ENCODE assay signal across 22 cellular contexts in the genomic region with DNA sequence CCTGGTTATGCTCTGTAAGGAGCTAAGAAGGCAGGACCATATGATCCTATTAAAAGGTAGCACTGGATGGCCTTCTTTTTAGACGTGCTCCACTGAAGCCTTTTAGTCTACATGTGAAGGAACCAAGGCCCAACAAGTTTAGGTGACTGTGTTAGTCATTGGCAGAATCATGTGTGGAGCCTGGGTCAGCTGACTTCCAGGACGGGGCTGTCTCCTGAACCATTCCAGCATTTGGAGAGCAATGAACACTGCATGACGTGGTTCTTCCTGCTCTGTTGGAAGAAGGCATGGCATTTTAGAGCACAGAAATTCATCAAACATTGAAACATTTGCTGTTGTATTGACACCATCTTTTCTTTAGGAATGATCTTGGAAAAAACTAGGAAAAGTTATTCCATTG.
"Had no signal": no experiment of that assay in that cellular context is flagged by ENCODE, and none has a peak within 500 bp of the region (broad histone marks: within the 10 kb centered on the region; RNA-seq: fewer than 3 reads in every experiment).

No MANE protein-coding gene starts in this region.

- H3K4me1 ChIP-seq: esophagus muscularis mucosa, gastrocnemius medialis had no signal

- H3K36me3 ChIP-seq: brain microvascular endothelial cell had no signal

- H3K27ac ChIP-seq: brain microvascular endothelial cell, dorsolateral prefrontal cortex, esophagus muscularis mucosa, gastrocnemius medialis, heart right ventricle had no signal

- H3K27me3 Mint-ChIP-seq: activated B cell treated with CpG ODN at 0.5 μM for 24 hours; activated CD8-positive, alpha-beta T cell treated with anti-CD3 and anti-CD28 coated beads for 36 hours; stimulated activated memory B cell treated with anti-CD40 and anti-IgM and Interleukin-4, amounts not matched to agents 10 μg/mL and 1 μg/mL and 100 μg/mL, for 72 hours had no signal

- H3K27me3 ChIP-seq: brain microvascular endothelial cell, dorsolateral prefrontal cortex, esophagus muscularis mucosa, gastrocnemius medialis, heart right ventricle had no signal

- H3K4me3 Mint-ChIP-seq: activated B cell treated with CpG ODN at 0.5 μM for 24 hours; activated CD8-positive, alpha-beta T cell treated with anti-CD3 and anti-CD28 coated beads for 36 hours; activated T-cell treated with anti-CD3 and anti-CD28 coated beads, Interleukin-2, amount 50 U/mL, for 4 hours; natural killer cell; stimulated activated memory B cell treated with anti-CD40 and anti-IgM and Interleukin-4, amounts not matched to agents 10 μg/mL and 1 μg/mL and 100 μg/mL, for 72 hours had no signal

- H3K4me3 ChIP-seq: dorsolateral prefrontal cortex, esophagus muscularis mucosa, gastrocnemius medialis, heart right ventricle had no signal

- DNase-seq: activated B cell treated with CpG ODN at 0.5 μM for 24 hours; activated CD4-positive, alpha-beta T cell treated with anti-CD3 and anti-CD28 coated beads for 48 hours; activated CD8-positive, alpha-beta T cell treated with anti-CD3 and anti-CD28 coated beads for 36 hours; activated gamma-delta T cell; activated T-cell treated with anti-CD3 and anti-CD28 coated beads, Interleukin-2, amount 50 U/mL, for 4 hours; amniotic stem cell; brain microvascular endothelial cell; dorsolateral prefrontal cortex; gastrocnemius medialis; heart right ventricle; left ventricle myocardium superior; mesendoderm; natural killer cell; stimulated activated CD4-positive, alpha-beta T cell treated with anti-CD3 and anti-CD28 coated beads, Interleukin-2, amount 100 ng/mL, for 48 hours; SW 1271; trophoblast cell had no signal

- H3K4me1 Mint-ChIP-seq: activated B cell treated with CpG ODN at 0.5 μM for 24 hours; natural killer cell; stimulated activated memory B cell treated with anti-CD40 and anti-IgM and Interleukin-4, amounts not matched to agents 10 μg/mL and 1 μg/mL and 100 μg/mL, for 72 hours had no signal

- H3K9me3 Mint-ChIP-seq: activated B cell treated with CpG ODN at 0.5 μM for 24 hours; activated CD8-positive, alpha-beta T cell treated with anti-CD3 and anti-CD28 coated beads for 36 hours; activated naive CD4-positive, alpha-beta T cell treated with anti-CD3 and anti-CD28 coated beads, Interleukin-2, amount 50 U/mL, for 72 hours; activated T-cell treated with anti-CD3 and anti-CD28 coated beads, Interleukin-2, amount 50 U/mL, for 4 hours; natural killer cell; stimulated activated memory B cell treated with anti-CD40 and anti-IgM and Interleukin-4, amounts not matched to agents 10 μg/mL and 1 μg/mL and 100 μg/mL, for 72 hours had no signal

- FAIRE-seq: endometrium, keratinocyte, TTC549 had no signal

- H3K36me3 Mint-ChIP-seq: activated naive CD4-positive, alpha-beta T cell treated with anti-CD3 and anti-CD28 coated beads, Interleukin-2, amount 50 U/mL, for 72 hours; natural killer cell had no signal

- H3K27ac Mint-ChIP-seq: activated B cell treated with CpG ODN at 0.5 μM for 24 hours; activated CD8-positive, alpha-beta T cell treated with anti-CD3 and anti-CD28 coated beads for 36 hours; activated naive CD4-positive, alpha-beta T cell treated with anti-CD3 and anti-CD28 coated beads, Interleukin-2, amount 50 U/mL, for 72 hours; natural killer cell; stimulated activated memory B cell treated with anti-CD40 and anti-IgM and Interleukin-4, amounts not matched to agents 10 μg/mL and 1 μg/mL and 100 μg/mL, for 72 hours had no signal

- H3K9me3 ChIP-seq: esophagus muscularis mucosa, gastrocnemius medialis, heart right ventricle had no signal
